ENCODE assay signal across 8 cellular contexts in genomic region chr19:46856062-46857022, GRCh38. TPM values are rescaled to one million over a fixed set of nuclear protein-coding genes. Genes with fewer than 3 reads are reported as not detected.
A peak's percentile ranks its signal among the peaks of the same experiment; 100 is the strongest.
DNase-seq lines count a peak whose midpoint lies in the region; ATAC-seq and TF ChIP-seq lines count a peak whose summit lies in the region.

No MANE protein-coding gene starts in this region.

- H4K20me1 ChIP-seq in fibroblast of lung (ENCODE audit: control insufficient read depth, extremely low read depth, insufficient read depth, low read length), result no peaks in the 10 kb centered on the region

- peak; percentile 47 for ATAC-seq in GM19452 (IDR thresholded peaks at IDR 0.05; ENCODE audit: unreplicated experiment)
- peak; percentile 73 for ATAC-seq in activated T-helper 17 cell treated with anti-CD3 and anti-CD28 coated beads, Interleukin-2, amount 50 U/mL, for 72 hours (replicated peaks)
- peak; percentile 71 to 74 for ATAC-seq in naive thymus-derived CD8-positive, alpha-beta T cell
- ATAC-seq in stimulated activated naive B cell treated with anti-CD40 and anti-IgM and Interleukin-4, amounts not matched to agents 10 μg/mL and 1 μg/mL and 100 μg/mL, for 72 hours (replicated peaks), result peak; percentile 68 to 71

- H3K36me3 ChIP-seq in fibroblast of lung (ENCODE audit: control insufficient read depth, insufficient read depth, low read length), result no peaks in the 10 kb centered on the region

- no peaks in the 10 kb centered on the region for H3K27me3 ChIP-seq in fibroblast of lung (ENCODE audit: control insufficient read depth, insufficient read depth, low read length)

- POLR2A ChIA-PET in naive thymus-derived CD8-positive, alpha-beta T cell (lab: Charles Lee), result interaction anchor here (0.5 to 1.8 kb wide), 9 partner anchors 19 to 418 kb away, joined by 3 to 9 read pairs (median 3); no protein-coding TSS in a partner anchor

- peak overlapping the region; percentile 88 for H3K27ac Mint-ChIP-seq in activated T-helper 17 cell treated with anti-CD3 and anti-CD28 coated beads, Interleukin-2, amount 50 U/mL, for 72 hours
- peak overlapping the region; percentile 4 to 91 (median 48) for H3K27ac Mint-ChIP-seq in naive thymus-derived CD8-positive, alpha-beta T cell
- H3K27ac Mint-ChIP-seq in stimulated activated naive B cell treated with anti-CD40 and anti-IgM and Interleukin-4, amounts not matched to agents 10 μg/mL and 1 μg/mL and 100 μg/mL, for 72 hours, result peak overlapping the region; percentile 87

- H2AFZ ChIP-seq in fibroblast of lung (ENCODE audit: low read length), result no peak overlapping the region

- H3K4me1 Mint-ChIP-seq in activated T-helper 17 cell treated with anti-CD3 and anti-CD28 coated beads, Interleukin-2, amount 50 U/mL, for 72 hours, result peaks cover 13% of the 10 kb centered on the region
- H3K4me1 Mint-ChIP-seq in naive thymus-derived CD8-positive, alpha-beta T cell, result peaks cover 7 to 23% (median 19%) of the 10 kb centered on the region in 4 donors
- H3K4me1 Mint-ChIP-seq in stimulated activated naive B cell treated with anti-CD40 and anti-IgM and Interleukin-4, amounts not matched to agents 10 μg/mL and 1 μg/mL and 100 μg/mL, for 72 hours, result peaks cover 18 to 30% of the 10 kb centered on the region in 2 donors

- H3K27me3 Mint-ChIP-seq in activated T-helper 17 cell treated with anti-CD3 and anti-CD28 coated beads, Interleukin-2, amount 50 U/mL, for 72 hours, result no peaks in the 10 kb centered on the region
- H3K27me3 Mint-ChIP-seq in naive thymus-derived CD8-positive, alpha-beta T cell, result no peaks in the 10 kb centered on the region
- no peaks in the 10 kb centered on the region for H3K27me3 Mint-ChIP-seq in stimulated activated naive B cell treated with anti-CD40 and anti-IgM and Interleukin-4, amounts not matched to agents 10 μg/mL and 1 μg/mL and 100 μg/mL, for 72 hours

- peak overlapping the region; percentile 24 for H3K9ac ChIP-seq in fibroblast of lung (ENCODE audit: insufficient read depth, low read length)

- TF ChIP-seq CTCF in fibroblast of lung (conservative IDR thresholded peaks at IDR 0.05 in 1 of 2, IDR thresholded peaks at IDR 0.05 in 1 of 2; ENCODE audit: low read depth in 1 of 2, low read length in 2 of 2), result peak; percentile 71 to 82

- peaks cover 5% of the 10 kb centered on the region for H3K4me1 ChIP-seq in fibroblast of lung (ENCODE audit: control insufficient read depth, extremely low read depth, insufficient read depth, low read length)

- no peaks in the 10 kb centered on the region for H3K9me3 ChIP-seq in fibroblast of lung (ENCODE audit: control insufficient read depth, insufficient read depth, low read depth, low read length)

- H3K79me2 ChIP-seq in fibroblast of lung (ENCODE audit: control insufficient read depth, insufficient read depth, low read length), result peaks cover under 1% of the 10 kb centered on the region

- peak overlapping the region; percentile 52 for H3K4me2 ChIP-seq in fibroblast of lung (ENCODE audit: extremely low read depth, insufficient read depth, low read length)

- H3K9me3 Mint-ChIP-seq in activated T-helper 17 cell treated with anti-CD3 and anti-CD28 coated beads, Interleukin-2, amount 50 U/mL, for 72 hours, result peaks cover 3% of the 10 kb centered on the region
- peaks cover 0 to 1% (median 0%) of the 10 kb centered on the region in 9 donors for H3K9me3 Mint-ChIP-seq in naive thymus-derived CD8-positive, alpha-beta T cell
- H3K9me3 Mint-ChIP-seq in stimulated activated naive B cell treated with anti-CD40 and anti-IgM and Interleukin-4, amounts not matched to agents 10 μg/mL and 1 μg/mL and 100 μg/mL, for 72 hours, result peaks cover 3 to 4% of the 10 kb centered on the region in 2 donors

- no peak overlapping the region for H3K4me3 ChIP-seq in Jurkat, Clone E6-1 (ENCODE audit: low read length)
- H3K4me3 ChIP-seq in fibroblast of lung (replicated peaks in 1 of 4; ENCODE audit: control extremely low read depth in 1 of 4, insufficient read depth in 1 of 4, low read depth in 3 of 4, low read length in 4 of 4), result peak overlapping the region in 3 of 4 experiments; percentile 15 to 58 (median 56)

- peak; percentile 68 to 96 (median 90) for DNase-seq in C1 segment of cervical spinal cord (lab: John Stamatoyannopoulos, UW)
- DNase-seq in Jurkat, Clone E6-1 (ENCODE audit: low read depth, low spot score), result peak; percentile 89
- DNase-seq in RPMI8226, result peak; percentile 80
- DNase-seq in fibroblast of lung (ENCODE audit: low read depth in 2 of 2), result peak; percentile 94 to 96
- peak; percentile 82 to 95 (median 89) for DNase-seq in naive thymus-derived CD8-positive, alpha-beta T cell
- peak; percentile 83 for DNase-seq in stimulated activated naive B cell treated with anti-CD40 and anti-IgM and Interleukin-4, amounts not matched to agents 10 μg/mL and 1 μg/mL and 100 μg/mL, for 72 hours

- peak overlapping the region; percentile 85 for H3K4me3 Mint-ChIP-seq in activated T-helper 17 cell treated with anti-CD3 and anti-CD28 coated beads, Interleukin-2, amount 50 U/mL, for 72 hours
- peak overlapping the region; percentile 67 to 89 (median 76) for H3K4me3 Mint-ChIP-seq in naive thymus-derived CD8-positive, alpha-beta T cell
- peak overlapping the region; percentile 80 to 83 for H3K4me3 Mint-ChIP-seq in stimulated activated naive B cell treated with anti-CD40 and anti-IgM and Interleukin-4, amounts not matched to agents 10 μg/mL and 1 μg/mL and 100 μg/mL, for 72 hours

- H3K27ac ChIP-seq in fibroblast of lung (ENCODE audit: insufficient read depth, low read length), result peak overlapping the region; percentile 67

- H3K36me3 Mint-ChIP-seq in activated T-helper 17 cell treated with anti-CD3 and anti-CD28 coated beads, Interleukin-2, amount 50 U/mL, for 72 hours (ENCODE audit: low read depth), result no peaks in the 10 kb centered on the region
- no peaks in the 10 kb centered on the region for H3K36me3 Mint-ChIP-seq in naive thymus-derived CD8-positive, alpha-beta T cell
- H3K36me3 Mint-ChIP-seq in stimulated activated naive B cell treated with anti-CD40 and anti-IgM and Interleukin-4, amounts not matched to agents 10 μg/mL and 1 μg/mL and 100 μg/mL, for 72 hours, result peaks cover 5 to 6% of the 10 kb centered on the region in 2 donors

RNA-seq across cellular contexts. Expression of gene ARHGAP35, which starts 4.5 kb away (rescaled TPM):
- polyA plus RNA-seq in Jurkat, Clone E6-1 (2012; ENCODE audit: insufficient read depth, insufficient read length), result 16.6 TPM
- total RNA-seq in activated T-helper 17 cell treated with anti-CD3 and anti-CD28 coated beads, Interleukin-2, amount 50 U/mL, for 72 hours, result 10 to 100 TPM; 38.0 to 38.3 TPM
- total RNA-seq in fibroblast of lung, result 37.5 and 47.6 TPM in 2 replicates
- 26.0 and 27.9 TPM in 2 replicates for polyA plus RNA-seq in fibroblast of lung
- 28.3 and 31.1 TPM in 2 replicates for polyA plus RNA-seq in fibroblast of lung (2012)
- 59.8 and 71.0 TPM in 2 replicates for polyA minus RNA-seq in fibroblast of lung (ENCODE audit: low replicate concordance)
- total RNA-seq in naive thymus-derived CD8-positive, alpha-beta T cell, result 10 to 100 TPM; 27.3 TPM
- polyA plus RNA-seq in naive thymus-derived CD8-positive, alpha-beta T cell, result 1 to 10 TPM; 2.0 to 3.3 (median 2.1) TPM

RNA-seq across cellular contexts. Expression of gene AP2S1, which starts 5.7 kb away (rescaled TPM):
- polyA plus RNA-seq in Jurkat, Clone E6-1 (2012; ENCODE audit: insufficient read depth, insufficient read length), result 201 TPM
- 100 to 1,000 TPM in 1 of 2 donors, 10 to 100 TPM in 1; 69.7 to 137 TPM for total RNA-seq in activated T-helper 17 cell treated with anti-CD3 and anti-CD28 coated beads, Interleukin-2, amount 50 U/mL, for 72 hours
- 111 and 143 TPM in 2 replicates for total RNA-seq in fibroblast of lung
- polyA plus RNA-seq in fibroblast of lung, result 201 and 233 TPM in 2 replicates
- polyA plus RNA-seq in fibroblast of lung (2012), result 258 and 351 TPM in 2 replicates
- 91.1 and 130 TPM in 2 replicates for polyA minus RNA-seq in fibroblast of lung (ENCODE audit: low replicate concordance)
- 10 to 100 TPM; 39.3 to 40.6 TPM for total RNA-seq in naive thymus-derived CD8-positive, alpha-beta T cell
- polyA plus RNA-seq in naive thymus-derived CD8-positive, alpha-beta T cell, result 10 to 100 TPM; 63.8 to 68.3 (median 65.2) TPM
